In genomic region chr14:76947838-76948184, GRCh38 we compare ENCODE assay signal across 8 cellular contexts.
A peak's percentile ranks its signal among the peaks of the same experiment; 100 is the strongest.
DNase-seq lines count a peak whose midpoint lies in the region; ATAC-seq and TF ChIP-seq lines count a peak whose summit lies in the region.

No MANE protein-coding gene starts in this region.

- no peaks in the 10 kb centered on the region for H3K36me3 Mint-ChIP-seq in endodermal cell (ENCODE audit: low read depth)
- no peaks in the 10 kb centered on the region for H3K36me3 Mint-ChIP-seq in neural progenitor cell

- H3K27me3 ChIP-seq in ACC112 (ENCODE audit: insufficient read depth, low read length): no peaks in the 10 kb centered on the region
- no peaks in the 10 kb centered on the region for H3K27me3 ChIP-seq in NT2/D1 (ENCODE audit: insufficient read depth, insufficient read length)
- no peaks in the 10 kb centered on the region for H3K27me3 ChIP-seq in endodermal cell (ENCODE audit: control insufficient read depth, insufficient read depth, low read length, poor library complexity, severe bottlenecking)
- H3K27me3 ChIP-seq in neural progenitor cell: no peaks in the 10 kb centered on the region

- H3K27me3 Mint-ChIP-seq in endodermal cell (ENCODE audit: insufficient read depth) (no peaks in the 10 kb centered on the region), neural progenitor cell (ENCODE audit: insufficient read depth, low read depth) (peaks cover 12% of the 10 kb centered on the region)

- H3K79me2 ChIP-seq in ACC112 (ENCODE audit: control insufficient read depth, insufficient read depth, low read length, unreplicated experiment) (no peaks in the 10 kb centered on the region), neural progenitor cell (ENCODE audit: low read depth) (no peaks in the 10 kb centered on the region)

- ATAC-seq in omental fat pad (ENCODE audit: low FRiP score) (no peak), GM21423 (IDR thresholded peaks at IDR 0.05; ENCODE audit: unreplicated experiment) (no peak), GM19452 (IDR thresholded peaks at IDR 0.05; ENCODE audit: unreplicated experiment) (no peak)

- H3K9ac ChIP-seq in NT2/D1 (ENCODE audit: insufficient read length, low read depth) (peak overlapping the region; percentile 22), endodermal cell (ENCODE audit: extremely low read depth, low read length, poor library complexity, severe bottlenecking) (no peak overlapping the region), neural progenitor cell (no peak overlapping the region)

- peaks cover 20% of the 10 kb centered on the region for H3F3A ChIP-seq in neural progenitor cell (ENCODE audit: low read depth)

- H3K27ac Mint-ChIP-seq in endodermal cell: peak overlapping the region; percentile 21
- H3K27ac Mint-ChIP-seq in neural progenitor cell: peak overlapping the region; percentile 86

- H3K4me3 Mint-ChIP-seq in endodermal cell (no peak overlapping the region), neural progenitor cell (peak overlapping the region; percentile 73)

- DNase-seq in NT2/D1 (ENCODE audit: low read depth, low spot score): no peak
- no peak for DNase-seq in endodermal cell
- no peak for DNase-seq in neural progenitor cell (ENCODE audit: low spot score)
- DNase-seq in activated CD8-positive, alpha-beta memory T cell treated with anti-CD3 and anti-CD28 coated beads, Interleukin-2, amount 50 U/mL, for 4 hours: no peak
- no peak for DNase-seq in omental fat pad (ENCODE audit: low spot score)

- H2AFZ ChIP-seq in ACC112 (ENCODE audit: low read length, unreplicated experiment) (no peak overlapping the region), neural progenitor cell (replicated peaks) (no peak overlapping the region)

- H3K27ac ChIP-seq in ACC112 (ENCODE audit: low read depth, low read length) (peak overlapping the region; percentile 93), endodermal cell (ENCODE audit: low read depth, low read length) (peak overlapping the region; percentile 96), neural progenitor cell (no peak overlapping the region)

- peak overlapping the region; percentile 76 for H3K4me2 ChIP-seq in neural progenitor cell

- H3K4me1 ChIP-seq in ACC112 (ENCODE audit: control insufficient read depth, insufficient read depth, low read length, unreplicated experiment) (peaks cover 34% of the 10 kb centered on the region), NT2/D1 (ENCODE audit: insufficient read depth, insufficient read length) (peaks cover 23% of the 10 kb centered on the region), endodermal cell (ENCODE audit: control insufficient read depth, insufficient read depth, low read length) (peaks cover 4% of the 10 kb centered on the region), neural progenitor cell (peaks cover 16% of the 10 kb centered on the region)

- H3K36me3 ChIP-seq in ACC112 (ENCODE audit: insufficient read depth, low read length) (no peaks in the 10 kb centered on the region), NT2/D1 (ENCODE audit: insufficient read depth, insufficient read length, low read length) (no peaks in the 10 kb centered on the region), endodermal cell (ENCODE audit: control insufficient read depth, insufficient read depth, low read length) (no peaks in the 10 kb centered on the region), neural progenitor cell (no peaks in the 10 kb centered on the region)

- TF ChIP-seq CTCF in endodermal cell (conservative IDR thresholded peaks at IDR 0.05) (no peak), neural progenitor cell (IDR thresholded peaks at IDR 0.05) (no peak), omental fat pad (IDR thresholded peaks at IDR 0.05) (no peak)

- WGBS in endodermal cell (ENCODE audit: insufficient coverage in 1 of 2, insufficient read length in 1 of 2), 2 experiments: 44 to 71% methylated on average over 4 to 5 of the region's 5 CpGs

- no peaks in the 10 kb centered on the region for H4K20me1 ChIP-seq in neural progenitor cell (ENCODE audit: low read depth)

- H3K9me3 ChIP-seq in NT2/D1 (ENCODE audit: insufficient read depth, low read length) (no peaks in the 10 kb centered on the region), endodermal cell (ENCODE audit: control insufficient read depth, low read length) (no peaks in the 10 kb centered on the region), neural progenitor cell (ENCODE audit: low read depth) (no peaks in the 10 kb centered on the region)

- no peaks in the 10 kb centered on the region for H3K9me3 Mint-ChIP-seq in endodermal cell
- H3K9me3 Mint-ChIP-seq in neural progenitor cell: no peaks in the 10 kb centered on the region

- H3K4me1 Mint-ChIP-seq in endodermal cell: peaks cover 14% of the 10 kb centered on the region
- peaks cover 60% of the 10 kb centered on the region for H3K4me1 Mint-ChIP-seq in neural progenitor cell

- H3K4me3 ChIP-seq in ACC112 (ENCODE audit: low read depth, low read length): no peak overlapping the region
- H3K4me3 ChIP-seq in NT2/D1 (ENCODE audit: insufficient read length, low read depth): no peak overlapping the region
- H3K4me3 ChIP-seq in endodermal cell (ENCODE audit: low read length): no peak overlapping the region
- peak overlapping the region; percentile 21 for H3K4me3 ChIP-seq in neural progenitor cell
